Comparison of ENCODE assay signal across 14 cellular contexts in genomic region chr17:68440526-68440925, GRCh38. TPM values are rescaled to one million over a fixed set of nuclear protein-coding genes. Genes with fewer than 3 reads are reported as not detected.
DNase-seq lines count a peak whose midpoint lies in the region; ATAC-seq and TF ChIP-seq lines count a peak whose summit lies in the region.
"Had no signal": no experiment of that assay in that cellular context is flagged by ENCODE, and none has a peak within 500 bp of the region (broad histone marks: within the 10 kb centered on the region; RNA-seq: fewer than 3 reads in every experiment).

No MANE protein-coding gene starts in this region.

- H3K4me3 Mint-ChIP-seq in dendritic cell treated with granulocyte-macrophage colony-stimulating factor and Interleukin-4, amounts not matched to agents 40 ng/mL and 50 ng/mL, for 4 days = no peak overlapping the region
- H3K4me3 Mint-ChIP-seq in naive B cell = no peak overlapping the region

- H3K27me3 Mint-ChIP-seq in dendritic cell treated with granulocyte-macrophage colony-stimulating factor and Interleukin-4, amounts not matched to agents 40 ng/mL and 50 ng/mL, for 4 days = no peaks in the 10 kb centered on the region
- H3K27me3 Mint-ChIP-seq in naive B cell = no peaks in the 10 kb centered on the region

- intact Hi-C loops in left ventricle myocardium superior (cut with micrococcal nuclease) = no loop called here
- intact Hi-C loops in dendritic cell treated with granulocyte-macrophage colony-stimulating factor and Interleukin-4, amounts not matched to agents 40 ng/mL and 50 ng/mL, for 4 days (cut with micrococcal nuclease) = no loop called here

- peaks cover 0 to 70% of the 10 kb centered on the region in 2 donors for H3K4me1 ChIP-seq in right atrium auricular region

- ATAC-seq in left ventricle myocardium superior (no peak), naive B cell (ENCODE audit: low read depth in 2 of 2) (no peak), GM21529 (IDR thresholded peaks at IDR 0.05; ENCODE audit: unreplicated experiment) (no peak), GM21390 (IDR thresholded peaks at IDR 0.05; ENCODE audit: unreplicated experiment) (no peak)

- DNase-seq in right atrium auricular region (ENCODE audit: low spot score) (no peak), left ventricle myocardium superior (no peak), naive B cell (no peak), GM19240 (ENCODE audit: insufficient read length, low spot score) (no peak), AG08395 (ENCODE audit: low spot score) (no peak)
- DNase-seq: activated T-cell treated with anti-CD3 and anti-CD28 coated beads for 4 hours; DMS 273 treated with DMSO at 0.1 percent for 48 hours; NCI-H2081; NCI-H524 treated with DMSO at 0.1 percent for 48 hours; stimulated activated CD4-positive, alpha-beta T cell treated with anti-CD3 and anti-CD28 coated beads, Interleukin-2, amount 100 ng/mL, for 48 hours; WERI-Rb-1 had no signal

- no peaks in the 10 kb centered on the region for H3K27me3 ChIP-seq in right atrium auricular region

- TF ChIP-seq CTCF in right atrium auricular region (IDR thresholded peaks at IDR 0.05) = no peak

- H3K4me3 ChIP-seq in right atrium auricular region = no peak overlapping the region

- H3K27ac ChIP-seq in right atrium auricular region = peak overlapping the region; percentile 40 to 78
- H3K27ac ChIP-seq: WERI-Rb-1 had no signal

- H3K27ac Mint-ChIP-seq in dendritic cell treated with granulocyte-macrophage colony-stimulating factor and Interleukin-4, amounts not matched to agents 40 ng/mL and 50 ng/mL, for 4 days = peak overlapping the region; percentile 65
- peak overlapping the region; percentile 28 to 96 (median 70) for H3K27ac Mint-ChIP-seq in naive B cell

- no peaks in the 10 kb centered on the region for H3K9me3 ChIP-seq in right atrium auricular region

- peaks cover 50% of the 10 kb centered on the region for H3K4me1 Mint-ChIP-seq in dendritic cell treated with granulocyte-macrophage colony-stimulating factor and Interleukin-4, amounts not matched to agents 40 ng/mL and 50 ng/mL, for 4 days (ENCODE audit: low read depth)
- peaks cover 40 to 60% (median 56%) of the 10 kb centered on the region in 3 donors for H3K4me1 Mint-ChIP-seq in naive B cell

- peaks cover 39% of the 10 kb centered on the region for H3K36me3 ChIP-seq in right atrium auricular region
- H3K36me3 ChIP-seq: WERI-Rb-1 had no signal

- H3K9me3 Mint-ChIP-seq in dendritic cell treated with granulocyte-macrophage colony-stimulating factor and Interleukin-4, amounts not matched to agents 40 ng/mL and 50 ng/mL, for 4 days = no peaks in the 10 kb centered on the region
- H3K9me3 Mint-ChIP-seq in naive B cell = no peaks in the 10 kb centered on the region

- peaks cover 57% of the 10 kb centered on the region for H3K36me3 Mint-ChIP-seq in dendritic cell treated with granulocyte-macrophage colony-stimulating factor and Interleukin-4, amounts not matched to agents 40 ng/mL and 50 ng/mL, for 4 days (ENCODE audit: low read depth)
- H3K36me3 Mint-ChIP-seq in naive B cell = no peaks in the 10 kb centered on the region

RNA-seq across cellular contexts. Expression of gene WIPI1, which starts 16.8 kb away (rescaled TPM):
- total RNA-seq in right atrium auricular region = 10 to 100 TPM; 50.3 to 76.2 TPM
- total RNA-seq in left ventricle myocardium superior = 66.1 TPM
- 1 to 10 TPM in 5 of 6 donors, not detected in 1; 1.4 to 4.6 (median 3.1) TPM for polyA plus RNA-seq in naive B cell (ENCODE audit: low read depth in 6 of 6)
